Comparison of ENCODE assay signal across 7 cellular contexts in the genomic region with DNA sequence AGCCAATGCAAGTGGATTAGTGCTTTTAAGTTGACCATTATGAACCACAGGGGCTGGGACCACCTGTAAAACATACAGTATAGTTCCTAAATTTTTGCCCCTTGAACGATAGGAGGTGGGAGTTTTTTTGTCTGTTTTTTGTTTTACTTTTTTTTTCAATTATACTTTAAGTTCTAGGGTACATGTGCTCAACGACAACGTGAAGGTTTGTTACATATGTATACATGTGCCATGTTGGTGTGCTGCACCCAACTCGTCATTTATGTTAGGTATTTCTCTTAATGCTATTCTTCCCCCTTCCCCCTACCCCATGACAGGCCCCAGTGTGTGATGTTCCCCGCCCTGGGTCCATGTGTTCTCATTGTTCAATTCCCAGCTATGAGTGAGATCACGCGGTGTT.
"Had no signal": no experiment of that assay in that cellular context is flagged by ENCODE, and none has a peak within 500 bp of the region (broad histone marks: within the 10 kb centered on the region; RNA-seq: fewer than 3 reads in every experiment).

No MANE protein-coding gene starts in this region.

- H3K4me3 ChIP-seq: GM12878 had no signal

- FAIRE-seq: GM12878, GM12891, GM12892, GM18507, GM19239 had no signal

- ATAC-seq: GM12878 had no signal

- DNase-seq: GDM1, GF-D8 had no signal
